In the genomic region with DNA sequence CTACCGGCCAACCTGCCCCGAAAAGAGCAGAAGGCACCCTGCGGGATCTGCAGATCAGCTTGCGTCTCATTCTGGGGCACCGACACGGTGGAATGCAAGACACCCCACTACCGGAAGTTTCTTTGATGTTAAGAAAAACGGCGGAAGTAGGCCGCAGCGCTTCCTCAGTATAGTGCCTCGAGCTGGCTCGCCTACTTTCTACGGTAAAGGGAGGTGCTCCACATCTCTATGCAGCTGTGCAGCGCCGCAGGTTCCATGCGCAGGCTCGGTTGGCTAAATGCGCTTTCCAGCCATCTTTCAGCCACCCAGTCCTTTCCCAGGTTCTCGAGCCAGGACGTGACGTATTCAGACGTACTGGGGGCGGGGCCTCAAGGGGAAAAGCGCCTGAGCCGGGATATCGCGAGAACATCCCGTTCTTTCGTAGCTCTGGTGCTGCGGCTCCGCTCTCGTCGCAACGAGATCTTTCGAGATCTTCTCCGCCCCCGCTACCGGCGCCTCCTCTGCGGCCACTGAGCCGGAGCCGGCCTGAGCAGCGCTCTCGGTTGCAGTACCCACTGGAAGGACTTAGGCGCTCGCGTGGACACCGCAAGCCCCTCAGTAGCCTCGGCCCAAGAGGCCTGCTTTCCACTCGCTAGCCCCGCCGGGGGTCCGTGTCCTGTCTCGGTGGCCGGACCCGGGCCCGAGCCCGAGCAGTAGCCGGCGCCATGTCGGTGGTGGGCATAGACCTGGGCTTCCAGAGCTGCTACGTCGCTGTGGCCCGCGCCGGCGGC, we compare ENCODE assay signal across 8 cellular contexts. TPM values are rescaled to one million over a fixed set of nuclear protein-coding genes. Genes with fewer than 3 reads are reported as not detected.
A peak's percentile ranks its signal among the peaks of the same experiment; 100 is the strongest.
DNase-seq lines count a peak whose midpoint lies in the region; ATAC-seq and TF ChIP-seq lines count a peak whose summit lies in the region.

A gene (plus strand): TSS at position 467 of the 770 bp plus-strand sequence. CDS start 238 bp downstream, at position 705.

- no peaks in the 10 kb centered on the region for H3K27me3 ChIP-seq in upper lobe of right lung

- peaks cover 3% of the 10 kb centered on the region for H3K36me3 Mint-ChIP-seq in T-helper 1 cell treated with Interleukin-12 subunit alpha and Interleukin-12 subunit beta and Interleukin-4 antibody, amounts not matched to agents 30 μg/mL and 1 μg/mL, for 36 hours (ENCODE audit: low read depth)

- H3K4me1 Mint-ChIP-seq in T-helper 1 cell treated with Interleukin-12 subunit alpha and Interleukin-12 subunit beta and Interleukin-4 antibody, amounts not matched to agents 30 μg/mL and 1 μg/mL, for 36 hours (ENCODE audit: low read depth): peaks cover 35% of the 10 kb centered on the region

- in situ Hi-C loops in GM13977 (cut with MboI; ENCODE audit: low pct_unique_long_range_greater_than_20kb, low sequenced_read_pairs, unreplicated experiment): no loop called here

- peak within 1 kb of the TSS; percentile 100 for H3K27ac ChIP-seq in upper lobe of right lung

- intact Hi-C loops in left cardiac atrium (cut with DNase I): no loop called here
- intact Hi-C loops in posterior vena cava (cut with DNase I): no loop called here
- intact Hi-C loops in upper lobe of right lung (cut with DNase I): no loop called here

- H3K4me3 Mint-ChIP-seq in T-helper 1 cell treated with Interleukin-12 subunit alpha and Interleukin-12 subunit beta and Interleukin-4 antibody, amounts not matched to agents 30 μg/mL and 1 μg/mL, for 36 hours: peak within 1 kb of the TSS; percentile 95

- H3K9me3 ChIP-seq in upper lobe of right lung: no peaks in the 10 kb centered on the region

- H3K9me3 Mint-ChIP-seq in T-helper 1 cell treated with Interleukin-12 subunit alpha and Interleukin-12 subunit beta and Interleukin-4 antibody, amounts not matched to agents 30 μg/mL and 1 μg/mL, for 36 hours: no peaks in the 10 kb centered on the region

- H3K4me3 ChIP-seq in upper lobe of right lung: peak within 1 kb of the TSS; percentile 99

- H3K4me1 ChIP-seq in upper lobe of right lung: peaks cover 44% of the 10 kb centered on the region

- no peaks in the 10 kb centered on the region for H3K36me3 ChIP-seq in upper lobe of right lung

- peak within 1 kb of the TSS; percentile 100 for H3K27ac Mint-ChIP-seq in T-helper 1 cell treated with Interleukin-12 subunit alpha and Interleukin-12 subunit beta and Interleukin-4 antibody, amounts not matched to agents 30 μg/mL and 1 μg/mL, for 36 hours

- TF ChIP-seq CTCF in GM13977 (IDR thresholded peaks at IDR 0.05; ENCODE audit: extremely low read depth, insufficient read depth, missing control alignments) (no peak), upper lobe of right lung (IDR thresholded peaks at IDR 0.05) (no peak)

- DNase-seq in GM13977 (ENCODE audit: low spot score) (peak; percentile 97), NCI-H1694 (lab: John Stamatoyannopoulos, UW) (peak; percentile 95), amniotic stem cell (lab: John Stamatoyannopoulos, UW) (peak; percentile 97), left cardiac atrium (peak; percentile 99), posterior vena cava (ENCODE audit: low spot score) (peak; percentile 99), upper lobe of right lung (peak; percentile 98)

- ATAC-seq in HG02884 (IDR thresholded peaks at IDR 0.05; ENCODE audit: unreplicated experiment) (peak; percentile 81), left cardiac atrium (peak; percentile 93 to 95), upper lobe of right lung (peak; percentile 95)

- H3K27me3 Mint-ChIP-seq in T-helper 1 cell treated with Interleukin-12 subunit alpha and Interleukin-12 subunit beta and Interleukin-4 antibody, amounts not matched to agents 30 μg/mL and 1 μg/mL, for 36 hours (ENCODE audit: low read depth): no peaks in the 10 kb centered on the region

RNA-seq across cellular contexts. Expression of the gene that starts here (rescaled TPM):
- total RNA-seq in left cardiac atrium: 10 to 100 TPM; 68.0 to 79.9 TPM
- total RNA-seq in posterior vena cava: 10 to 100 TPM; 70.4 to 89.8 TPM
- total RNA-seq in upper lobe of right lung: 64.1 TPM

Comparison
In these comparisons a context has a peak if more than half of its experiments do, and no peak if none do; other contexts are left out.
1. Peak in every context shown above with its lines: DNase-seq, ATAC-seq, H3K4me3 ChIP-seq and H3K27ac ChIP-seq.